Comparison of ENCODE assay signal across 12 cellular contexts in the genomic region with DNA sequence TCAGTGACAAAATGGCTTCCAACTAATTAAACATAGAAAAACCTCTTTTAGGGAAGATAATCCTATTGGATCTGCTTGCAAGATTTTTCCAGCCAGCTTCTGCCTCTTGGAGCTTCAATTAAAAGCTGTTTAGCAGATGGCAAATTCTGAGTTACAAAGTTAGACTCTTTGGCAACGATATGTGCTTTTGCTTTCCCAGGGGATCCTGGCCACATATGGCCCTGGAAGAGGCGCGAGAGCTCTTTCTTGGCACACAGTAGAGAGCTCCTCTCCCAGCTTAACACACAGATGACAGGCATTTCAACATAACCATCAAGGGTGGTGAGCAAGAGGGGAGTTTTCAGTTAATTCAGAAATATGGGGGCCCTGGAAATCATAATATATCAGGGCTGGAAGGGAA. TPM values are rescaled to one million over a fixed set of nuclear protein-coding genes. Genes with fewer than 3 reads are reported as not detected.
DNase-seq lines count a peak whose midpoint lies in the region; ATAC-seq and TF ChIP-seq lines count a peak whose summit lies in the region.
"Had no signal": no experiment of that assay in that cellular context is flagged by ENCODE, and none has a peak within 500 bp of the region (broad histone marks: within the 10 kb centered on the region; RNA-seq: fewer than 3 reads in every experiment).

No MANE protein-coding gene starts in this region.

- CTCF ChIA-PET in A673 (lab: Charles Lee): no interaction called here

- peak overlapping the region; percentile 27 for H3K4me2 ChIP-seq in fibroblast of lung (ENCODE audit: extremely low read depth, insufficient read depth, low read length)
- H3K4me2 ChIP-seq: smooth muscle cell had no signal

- no peaks in the 10 kb centered on the region for H3K9me3 ChIP-seq in A673 (ENCODE audit: low read depth, low read length, poor library complexity, severe bottlenecking)
- peaks cover 2% of the 10 kb centered on the region for H3K9me3 ChIP-seq in fibroblast of lung (ENCODE audit: control insufficient read depth, insufficient read depth, low read depth, low read length)
- H3K9me3 ChIP-seq in muscle layer of colon (ENCODE audit: low read length): no peaks in the 10 kb centered on the region

- H3K27me3 ChIP-seq in A673 (replicated peaks; ENCODE audit: insufficient read depth, low read depth, low read length, poor library complexity) (no peaks in the 10 kb centered on the region), fibroblast of lung (ENCODE audit: control insufficient read depth, insufficient read depth, low read length) (no peaks in the 10 kb centered on the region), muscle layer of colon (ENCODE audit: control insufficient read depth in 1 of 2, insufficient read depth in 2 of 2, low read length in 2 of 2) (no peaks in the 10 kb centered on the region)

- POLR2A ChIA-PET in A673 (lab: Charles Lee; ENCODE audit: low non-redundant PET): no interaction called here

- intact Hi-C loops in A673 (cut with micrococcal nuclease; ENCODE audit: unreplicated experiment): no loop called here

- H3K9ac ChIP-seq in fibroblast of lung (ENCODE audit: insufficient read depth, low read length): no peak overlapping the region
- H3K9ac ChIP-seq in muscle layer of colon (ENCODE audit: low read length): no peak overlapping the region

- no TSS peak for BruUV-seq in A673 (replicated peaks; lab: Mats Ljungman, UMichigan)

- ATAC-seq in HG02981 (IDR thresholded peaks at IDR 0.05; ENCODE audit: unreplicated experiment): no peak

- no peaks in the 10 kb centered on the region for H3K4me1 ChIP-seq in A673 (ENCODE audit: insufficient read depth, low read length, poor library complexity, severe bottlenecking)
- H3K4me1 ChIP-seq in fibroblast of lung (ENCODE audit: control insufficient read depth, extremely low read depth, insufficient read depth, low read length): peaks cover 33% of the 10 kb centered on the region
- peaks cover 9% of the 10 kb centered on the region for H3K4me1 ChIP-seq in muscle layer of colon (ENCODE audit: insufficient read depth, low read length)

- no peak overlapping the region for H3K4me3 ChIP-seq in A673 (ENCODE audit: low read depth, low read length, poor library complexity, severe bottlenecking)
- no peak overlapping the region for H3K4me3 ChIP-seq in fibroblast of lung (replicated peaks in 1 of 4; ENCODE audit: control extremely low read depth in 1 of 4, insufficient read depth in 1 of 4, low read depth in 3 of 4, low read length in 4 of 4)
- H3K4me3 ChIP-seq in muscle layer of colon (ENCODE audit: low read depth in 1 of 2, low read length in 2 of 2): no peak overlapping the region
- H3K4me3 ChIP-seq: smooth muscle cell had no signal

- TF ChIP-seq CTCF in A673 (conservative IDR thresholded peaks at IDR 0.05; ENCODE audit: low read depth, low read length) (no peak), fibroblast of lung (conservative IDR thresholded peaks at IDR 0.05 in 1 of 2, IDR thresholded peaks at IDR 0.05 in 1 of 2; ENCODE audit: low read depth in 1 of 2, low read length in 2 of 2) (no peak), GM13977 (IDR thresholded peaks at IDR 0.05; ENCODE audit: extremely low read depth, insufficient read depth, missing control alignments) (no peak)

- in situ Hi-C loops in GM13977 (cut with MboI; ENCODE audit: low pct_unique_long_range_greater_than_20kb, low sequenced_read_pairs, unreplicated experiment): no loop called here

- H4K20me1 ChIP-seq in fibroblast of lung (ENCODE audit: control insufficient read depth, extremely low read depth, insufficient read depth, low read length): no peaks in the 10 kb centered on the region

- no peaks in the 10 kb centered on the region for H3K36me3 ChIP-seq in A673 (ENCODE audit: insufficient read depth, low read length, poor library complexity, severe bottlenecking)
- H3K36me3 ChIP-seq in fibroblast of lung (ENCODE audit: control insufficient read depth, insufficient read depth, low read length): no peaks in the 10 kb centered on the region
- no peaks in the 10 kb centered on the region for H3K36me3 ChIP-seq in muscle layer of colon (ENCODE audit: insufficient read depth, low read length)

- peak; percentile 25 for DNase-seq in A673 (ENCODE audit: low spot score)
- peak; percentile 88 to 97 for DNase-seq in NCI-H446 (lab: John Stamatoyannopoulos, UW)
- peak in 1 of 2 donors; percentile 91 for DNase-seq in fibroblast of lung (ENCODE audit: low read depth in 2 of 2)
- DNase-seq in DMS114 treated with DMSO at 0.1 percent for 48 hours (lab: John Stamatoyannopoulos, UW; ENCODE audit: unreplicated experiment): no peak
- DNase-seq in stimulated activated CD4-positive, alpha-beta T cell treated with anti-CD3 and anti-CD28 coated beads, Interleukin-12 subunit alpha, Interleukin-12 subunit beta, amount 100 ng/mL, for 4 hours: no peak
- no peak for DNase-seq in GM13977 (ENCODE audit: low spot score)
- DNase-seq: DMS53; effector CD8-positive, alpha-beta T cell; NCI-H1092 had no signal

- H2AFZ ChIP-seq in fibroblast of lung (ENCODE audit: low read length): no peak overlapping the region

- H3K27ac ChIP-seq in A673 (ENCODE audit: low read depth, low read length, poor library complexity, severe bottlenecking) (no peak overlapping the region), fibroblast of lung (ENCODE audit: insufficient read depth, low read length) (peak overlapping the region; percentile 1), muscle layer of colon (ENCODE audit: low read depth, low read length) (peak overlapping the region; percentile 14)

- no peaks in the 10 kb centered on the region for H3K79me2 ChIP-seq in fibroblast of lung (ENCODE audit: control insufficient read depth, insufficient read depth, low read length)

RNA-seq across cellular contexts. Expression of gene GALNT15, which starts 41.6 kb away (rescaled TPM):
- total RNA-seq in A673 (2021): not detected in 2 replicates
- total RNA-seq in fibroblast of lung: 37.7 and 47.3 TPM in 2 replicates
- 3.1 and 10.7 TPM in 2 replicates for polyA plus RNA-seq in fibroblast of lung
- polyA plus RNA-seq in fibroblast of lung (2012): 2.3 and 8.2 TPM in 2 replicates
- 6.5 and 19.6 TPM in 2 replicates for polyA minus RNA-seq in fibroblast of lung (ENCODE audit: low replicate concordance)

Comparison
In these comparisons a context has a peak if more than half of its experiments do, and no peak if none do; other contexts are left out.
1. DNase-seq: peak in A673 (single experiment) and NCI-H446 (2 of 2); none in DMS114 treated with DMSO at 0.1 percent for 48 hours (single experiment), stimulated activated CD4-positive, alpha-beta T cell treated with anti-CD3 and anti-CD28 coated beads, Interleukin-12 subunit alpha, Interleukin-12 subunit beta, amount 100 ng/mL, for 4 hours (single experiment) and GM13977 (single experiment).
2. RNA of gene GALNT15, which starts 41.6 kb away (total RNA-seq): 37.7 to 47.3 TPM in fibroblast of lung; not detected in A673; every median in the first group is over 10 times any median in the second.